Comparison of ENCODE assay signal across 28 cellular contexts in genomic region chr4:181810658-181811057, GRCh38.
"Had no signal": no experiment of that assay in that cellular context is flagged by ENCODE, and none has a peak within 500 bp of the region (broad histone marks: within the 10 kb centered on the region; RNA-seq: fewer than 3 reads in every experiment).

No MANE protein-coding gene starts in this region.

- H3K4me1 ChIP-seq: pancreas, prostate gland, right atrium auricular region, right lobe of liver, sigmoid colon, suprapubic skin, testis, tibial artery, transverse colon, upper lobe of left lung, vagina had no signal

- H3K36me3 ChIP-seq: neutrophil, pancreas, prostate gland, right atrium auricular region, right lobe of liver, sigmoid colon, suprapubic skin, tibial artery, transverse colon, upper lobe of left lung, vagina had no signal

- DNase-seq: naive B cell; naive thymus-derived CD8-positive, alpha-beta T cell; nephron progenitor cell; nucleus accumbens; pancreas; retina; right lobe of liver; sigmoid colon; small intestine; stimulated activated CD4-positive, alpha-beta T cell treated with anti-CD3 and anti-CD28 coated beads, Interleukin-15, amount 100 ng/mL, for 24 hours; stimulated activated CD4-positive, alpha-beta T cell treated with anti-CD3 and anti-CD28 coated beads, Interleukin-4, amount 100 ng/mL, for 1 hour; stimulated activated CD4-positive, alpha-beta T cell treated with anti-CD3 and anti-CD28 coated beads, Interleukin-4, amount 100 ng/mL, for 4 hours; stimulated activated CD8-positive, alpha-beta memory T cell treated with anti-CD3 and anti-CD28 coated beads, Interleukin-4, amount 100 ng/mL, for 48 hours; stimulated activated naive CD4-positive, alpha-beta T cell; stimulated activated naive CD8-positive, alpha-beta T cell treated with anti-CD3 and anti-CD28 coated beads, Interleukin-15, amount 100 ng/mL, for 72 hours; stimulated activated naive CD8-positive, alpha-beta T cell treated with anti-CD3 and anti-CD28 coated beads, Interleukin-15, Interleukin-2, amounts not matched to agents 100 U/mL and 50 U/mL, for 24 hours; substantia nigra; testis; tibial artery; transverse colon; upper lobe of left lung had no signal

- ATAC-seq: naive thymus-derived CD8-positive, alpha-beta T cell; natural killer cell treated with Interleukin-12 subunit alpha and Interleukin-12 subunit beta and Interleukin-15 and Interleukin-18, amount 100 ng/mL, for 72 hours; pancreas; right lobe of liver; stimulated activated memory B cell treated with anti-CD40 and anti-IgM and Interleukin-4, amounts not matched to agents 10 μg/mL and 1 μg/mL and 100 μg/mL, for 72 hours; stimulated activated naive CD8-positive, alpha-beta T cell treated with anti-CD3 and anti-CD28 coated beads, Interleukin-15, amount 100 ng/mL, for 72 hours; stimulated activated naive CD8-positive, alpha-beta T cell treated with anti-CD3 and anti-CD28 coated beads, Interleukin-15, Interleukin-2, amounts not matched to agents 100 U/mL and 50 U/mL, for 24 hours had no signal

- H3K27ac ChIP-seq: neutrophil, pancreas, prostate gland, right atrium auricular region, right lobe of liver, sigmoid colon, suprapubic skin, testis, tibial artery, transverse colon, upper lobe of left lung, vagina had no signal

- H3K9me3 ChIP-seq: neutrophil, pancreas, prostate gland, right atrium auricular region, right lobe of liver, sigmoid colon, suprapubic skin, testis, tibial artery, transverse colon, upper lobe of left lung, vagina had no signal

- H3K27me3 ChIP-seq: neutrophil, pancreas, right atrium auricular region, right lobe of liver, sigmoid colon, suprapubic skin, testis, tibial artery, transverse colon, upper lobe of left lung, vagina had no signal

- H3K4me3 ChIP-seq: pancreas, prostate gland, right atrium auricular region, right lobe of liver, sigmoid colon, suprapubic skin, testis, tibial artery, transverse colon, upper lobe of left lung, vagina had no signal
